Comparison of ENCODE assay signal across 8 cellular contexts in the genomic region with DNA sequence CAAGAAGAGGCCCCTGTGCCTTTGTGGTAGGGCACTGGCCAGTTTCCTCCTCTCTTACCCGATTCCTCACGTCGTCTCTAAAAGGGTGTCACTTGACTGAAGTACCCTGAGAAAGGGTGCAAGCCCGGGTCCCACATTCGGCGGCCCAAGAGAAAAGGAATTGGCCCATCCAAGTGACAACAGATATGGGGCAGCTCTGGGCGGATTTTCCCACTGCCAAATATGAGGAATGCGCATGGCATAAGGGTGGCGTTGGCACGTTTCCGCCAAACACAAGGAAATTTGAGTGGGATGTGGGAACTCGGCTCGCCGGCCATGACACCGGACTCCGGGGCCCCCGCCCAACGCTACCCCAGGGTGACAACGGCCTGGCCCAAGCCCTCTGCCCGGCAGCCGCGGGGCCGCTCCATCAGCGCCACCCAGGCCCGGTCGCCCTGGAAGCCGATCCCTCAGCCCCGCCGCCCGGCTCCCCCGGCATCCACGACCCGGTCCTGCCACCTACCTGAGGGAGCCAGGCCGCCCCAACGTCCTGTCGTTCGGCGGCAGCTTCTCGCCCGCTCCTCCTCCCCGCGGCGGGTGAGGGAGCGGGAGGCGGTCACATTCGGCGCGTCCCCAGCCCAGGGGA. TPM values are rescaled to one million over a fixed set of nuclear protein-coding genes. Genes with fewer than 3 reads are reported as not detected.
DNase-seq lines count a peak whose midpoint lies in the region; ATAC-seq, FAIRE-seq and TF ChIP-seq lines count a peak whose summit lies in the region.

No MANE protein-coding gene starts in this region.

- POLR2A ChIA-PET in RWPE1 (lab: Yijun Ruan, JAX; ENCODE audit: low non-redundant PET) = no interaction called here

- FAIRE-seq in bronchial epithelial cell (lab: Jason Lieb, UNC) = no peak
- no peak for FAIRE-seq in kidney (lab: Jason Lieb, UNC)

- ATAC-seq in GM18498 (IDR thresholded peaks at IDR 0.05; ENCODE audit: unreplicated experiment) (peak; percentile 49), HG02943 (IDR thresholded peaks at IDR 0.05; ENCODE audit: low read depth, unreplicated experiment) (peak; percentile 38)

- intact Hi-C loops in kidney (cut with DNase I) = no loop called here

- H3K27ac ChIP-seq in 22Rv1 = peak overlapping the region; percentile 95
- H3K27ac ChIP-seq in RWPE1 = peak overlapping the region; percentile 95
- H3K27ac ChIP-seq in kidney (ENCODE audit: low read depth in 2 of 2, low read length in 2 of 2) = peak overlapping the region; percentile 99 to 100

- H3K36me3 ChIP-seq in bronchial epithelial cell (ENCODE audit: control insufficient read depth, insufficient read depth, low read length) (no peaks in the 10 kb centered on the region), kidney (ENCODE audit: control insufficient read depth in 1 of 2, insufficient read depth in 2 of 2, low read length in 2 of 2) (no peaks in the 10 kb centered on the region)

- H3K9ac ChIP-seq in kidney (ENCODE audit: low read length in 2 of 2) = peak overlapping the region; percentile 96 to 98

- no peaks in the 10 kb centered on the region for H3K9me3 ChIP-seq in kidney (ENCODE audit: control insufficient read depth in 1 of 2, low read length in 2 of 2)

- DNase-seq in RWPE1 (ENCODE audit: low spot score) = peak; percentile 13
- no peak for DNase-seq in bronchial epithelial cell (ENCODE audit: low read depth)
- peak; percentile 87 for DNase-seq in kidney
- DNase-seq in stimulated activated CD4-positive, alpha-beta T cell treated with anti-CD3 and anti-CD28 coated beads, Interleukin-15, amount 100 ng/mL, for 48 hours (ENCODE audit: low read depth in 2 of 2) = peak; percentile 10 to 30
- DNase-seq in GOT3 (lab: John Stamatoyannopoulos, UW) = no peak

- TF ChIP-seq CTCF in 22Rv1 (IDR thresholded peaks at IDR 0.05) (no peak), RWPE1 (conservative IDR thresholded peaks at IDR 0.05; ENCODE audit: low read depth) (no peak), bronchial epithelial cell (IDR thresholded peaks at IDR 0.05; ENCODE audit: insufficient read depth, low read length, severe bottlenecking) (no peak), kidney (IDR thresholded peaks at IDR 0.05; ENCODE audit: borderline replicate concordance, extremely low read depth, insufficient read depth) (no peak)

- H3K27me3 ChIP-seq in bronchial epithelial cell (ENCODE audit: control insufficient read depth, insufficient read depth, low read length) = no peaks in the 10 kb centered on the region

- peaks cover 5 to 13% of the 10 kb centered on the region in 2 donors for H3K4me1 ChIP-seq in kidney (ENCODE audit: control insufficient read depth in 1 of 2, insufficient read depth in 1 of 2, low read depth in 1 of 2, low read length in 2 of 2)

- H3K4me3 ChIP-seq in bronchial epithelial cell (ENCODE audit: low read depth, low read length) (peak overlapping the region; percentile 98), kidney (ENCODE audit: low read length in 2 of 2) (peak overlapping the region; percentile 88 to 91)

- CTCF ChIA-PET in RWPE1 (lab: Yijun Ruan, JAX) = no interaction called here

RNA-seq across cellular contexts. Expression of gene RAF1, which starts 0.5 kb away (rescaled TPM):
- total RNA-seq in bronchial epithelial cell = 83.5 and 95.2 TPM in 2 replicates
- total RNA-seq in kidney = 79.6 TPM
- polyA plus RNA-seq in kidney (ENCODE audit: insufficient read depth, low read depth, low replicate concordance) = 53.0 TPM

Comparison
In these comparisons a context has a peak if more than half of its experiments do, and no peak if none do; other contexts are left out.
1. DNase-seq: peak in RWPE1 (single experiment), kidney (single experiment) and stimulated activated CD4-positive, alpha-beta T cell treated with anti-CD3 and anti-CD28 coated beads, Interleukin-15, amount 100 ng/mL, for 48 hours (2 of 2); none in bronchial epithelial cell (single experiment) and GOT3 (single experiment).
2. Peak in every context shown above with its lines, with median percentiles within 50 percentile points of each other: H3K27ac ChIP-seq.